ENCODE assay signal across 8 cellular contexts in genomic region chr15:50355612-50355905, GRCh38. TPM values are rescaled to one million over a fixed set of nuclear protein-coding genes. Genes with fewer than 3 reads are reported as not detected.
A peak's percentile ranks its signal among the peaks of the same experiment; 100 is the strongest.
DNase-seq lines count a peak whose midpoint lies in the region; ATAC-seq and TF ChIP-seq lines count a peak whose summit lies in the region.

No MANE protein-coding gene starts in this region.

- no peaks in the 10 kb centered on the region for H3K27me3 ChIP-seq in thoracic aorta (replicated peaks; ENCODE audit: insufficient read depth)

- H3K4me1 ChIP-seq in thoracic aorta (ENCODE audit: control insufficient read depth in 1 of 2, low read depth in 2 of 2), result peaks cover 34 to 40% of the 10 kb centered on the region in 2 donors

- TF ChIP-seq CTCF in thoracic aorta (IDR thresholded peaks at IDR 0.05), result no peak

- DNase-seq in T-helper 2 cell treated with Interferon-gamma antibody and Interleukin-4, amounts not matched to agents 5 μg/mL and 100 μg/mL, for 36 hours (ENCODE audit: low spot score), result no peak
- DNase-seq in T-helper 2 cell, result no peak
- no peak for DNase-seq in activated naive CD8-positive, alpha-beta T cell treated with anti-CD3 and anti-CD28 coated beads, Interleukin-2, amount 10 ng/mL, durations not matched to agents 7 days and 5 days
- DNase-seq in immature natural killer cell, result no peak
- DNase-seq in thoracic aorta (ENCODE audit: low spot score), result no peak
- no peak for DNase-seq in mesenteric fat pad (ENCODE audit: low spot score)

- H3K27ac ChIP-seq in thoracic aorta, result peak overlapping the region; percentile 98 to 99

- H3K36me3 ChIP-seq in thoracic aorta, result no peaks in the 10 kb centered on the region

- H3K4me1 Mint-ChIP-seq in T-helper 2 cell treated with Interferon-gamma antibody and Interleukin-4, amounts not matched to agents 5 μg/mL and 100 μg/mL, for 36 hours (ENCODE audit: low read depth), result peaks cover 38% of the 10 kb centered on the region
- peaks cover 34% of the 10 kb centered on the region for H3K4me1 Mint-ChIP-seq in activated naive CD8-positive, alpha-beta T cell treated with anti-CD3 and anti-CD28 coated beads, Interleukin-2, amount 10 ng/mL, durations not matched to agents 7 days and 5 days
- peaks cover 57 to 62% of the 10 kb centered on the region in 2 donors for H3K4me1 Mint-ChIP-seq in immature natural killer cell

- POLR2A ChIA-PET in activated naive CD8-positive, alpha-beta T cell treated with anti-CD3 and anti-CD28 coated beads, Interleukin-2, amount 10 ng/mL, durations not matched to agents 7 days and 5 days (lab: Charles Lee), result interaction anchor here (0.7 to 4.5 kb wide), 23 partner anchors 9 to 1389 kb away, joined by 3 to 43 read pairs (median 7); partner anchors contain the start of genes AP4E1, DTWD1, FAM227B and LYSMD2

- H3K9me3 Mint-ChIP-seq in T-helper 2 cell treated with Interferon-gamma antibody and Interleukin-4, amounts not matched to agents 5 μg/mL and 100 μg/mL, for 36 hours, result no peaks in the 10 kb centered on the region
- H3K9me3 Mint-ChIP-seq in activated naive CD8-positive, alpha-beta T cell treated with anti-CD3 and anti-CD28 coated beads, Interleukin-2, amount 10 ng/mL, durations not matched to agents 7 days and 5 days, result no peaks in the 10 kb centered on the region
- peaks cover 0 to 2% (median 0%) of the 10 kb centered on the region in 6 donors for H3K9me3 Mint-ChIP-seq in immature natural killer cell

- H3K27me3 Mint-ChIP-seq in T-helper 2 cell treated with Interferon-gamma antibody and Interleukin-4, amounts not matched to agents 5 μg/mL and 100 μg/mL, for 36 hours (ENCODE audit: low read depth), result peaks cover 2% of the 10 kb centered on the region
- no peaks in the 10 kb centered on the region for H3K27me3 Mint-ChIP-seq in activated naive CD8-positive, alpha-beta T cell treated with anti-CD3 and anti-CD28 coated beads, Interleukin-2, amount 10 ng/mL, durations not matched to agents 7 days and 5 days
- peaks cover 27 to 32% (median 31%) of the 10 kb centered on the region in 3 donors for H3K27me3 Mint-ChIP-seq in immature natural killer cell (ENCODE audit: low read depth in 3 of 3)

- no peak for ATAC-seq in activated naive CD8-positive, alpha-beta T cell treated with anti-CD3 and anti-CD28 coated beads, Interleukin-2, amount 10 ng/mL, durations not matched to agents 7 days and 5 days (ENCODE audit: low read depth)
- no peak for ATAC-seq in thoracic aorta (ENCODE audit: insufficient number of reproducible peaks, low FRiP score, low read depth)
- ATAC-seq in GM21528 (IDR thresholded peaks at IDR 0.05; ENCODE audit: low FRiP score, unreplicated experiment), result no peak
- ATAC-seq in GM21526 (IDR thresholded peaks at IDR 0.05; ENCODE audit: low FRiP score, unreplicated experiment), result no peak

- peak overlapping the region; percentile 86 for H3K4me3 ChIP-seq in thoracic aorta

- peak overlapping the region; percentile 99 for H3K27ac Mint-ChIP-seq in T-helper 2 cell treated with Interferon-gamma antibody and Interleukin-4, amounts not matched to agents 5 μg/mL and 100 μg/mL, for 36 hours
- peak overlapping the region; percentile 100 for H3K27ac Mint-ChIP-seq in activated naive CD8-positive, alpha-beta T cell treated with anti-CD3 and anti-CD28 coated beads, Interleukin-2, amount 10 ng/mL, durations not matched to agents 7 days and 5 days
- H3K27ac Mint-ChIP-seq in immature natural killer cell, result peak overlapping the region; percentile 98 to 100 (median 100)

- no peaks in the 10 kb centered on the region for H3K9me3 ChIP-seq in thoracic aorta

- H3K4me3 Mint-ChIP-seq in T-helper 2 cell treated with Interferon-gamma antibody and Interleukin-4, amounts not matched to agents 5 μg/mL and 100 μg/mL, for 36 hours, result peak overlapping the region; percentile 85
- peak overlapping the region; percentile 98 for H3K4me3 Mint-ChIP-seq in activated naive CD8-positive, alpha-beta T cell treated with anti-CD3 and anti-CD28 coated beads, Interleukin-2, amount 10 ng/mL, durations not matched to agents 7 days and 5 days
- H3K4me3 Mint-ChIP-seq in immature natural killer cell, result peak overlapping the region; percentile 93 to 99 (median 97)

- peaks cover 61% of the 10 kb centered on the region for H3K36me3 Mint-ChIP-seq in T-helper 2 cell treated with Interferon-gamma antibody and Interleukin-4, amounts not matched to agents 5 μg/mL and 100 μg/mL, for 36 hours (ENCODE audit: low read depth)
- H3K36me3 Mint-ChIP-seq in activated naive CD8-positive, alpha-beta T cell treated with anti-CD3 and anti-CD28 coated beads, Interleukin-2, amount 10 ng/mL, durations not matched to agents 7 days and 5 days, result peaks cover 45% of the 10 kb centered on the region
- H3K36me3 Mint-ChIP-seq in immature natural killer cell, result peaks cover 7 to 15% (median 9%) of the 10 kb centered on the region in 3 donors

RNA-seq across cellular contexts. Expression of gene GABPB1, which starts 0.6 kb away (rescaled TPM):
- 10 to 100 TPM; 23.9 to 26.7 TPM for total RNA-seq in activated naive CD8-positive, alpha-beta T cell treated with anti-CD3 and anti-CD28 coated beads, Interleukin-2, amount 10 ng/mL, durations not matched to agents 7 days and 5 days
- polyA plus RNA-seq in immature natural killer cell, result 10 to 100 TPM; 31.0 to 61.9 (median 33.1) TPM
- total RNA-seq in thoracic aorta, result 10 to 100 TPM; 13.0 to 27.8 TPM
- 22.0 TPM for total RNA-seq in mesenteric fat pad
